Comparison of ENCODE assay signal across 8 cellular contexts in genomic region chr4:186037692-186038658, GRCh38. TPM values are rescaled to one million over a fixed set of nuclear protein-coding genes. Genes with fewer than 3 reads are reported as not detected.
A peak's percentile ranks its signal among the peaks of the same experiment; 100 is the strongest.
DNase-seq lines count a peak whose midpoint lies in the region; ATAC-seq, FAIRE-seq and TF ChIP-seq lines count a peak whose summit lies in the region.

No MANE protein-coding gene starts in this region.

- intact Hi-C loops in CD4-positive, alpha-beta T cell (cut with DNase I, micrococcal nuclease): loop anchor here in 1 of 2 experiments (5.0 kb wide), 1 partner anchor 396 kb away; no protein-coding TSS in a partner anchor

- no peak overlapping the region for H3K4me3 Mint-ChIP-seq in CD4-positive, alpha-beta T cell
- H3K4me3 Mint-ChIP-seq in brain: peak overlapping the region in 1 of 5 experiments; percentile 48

- peaks cover 8% of the 10 kb centered on the region for H3K27me3 ChIP-seq in CD4-positive, alpha-beta T cell (ENCODE audit: control insufficient read depth, insufficient read depth, low read length)

- no peaks in the 10 kb centered on the region for H3K4me1 Mint-ChIP-seq in CD4-positive, alpha-beta T cell (ENCODE audit: low read depth)
- H3K4me1 Mint-ChIP-seq in brain: no peaks in the 10 kb centered on the region

- peaks cover 32% of the 10 kb centered on the region for H3K27me3 Mint-ChIP-seq in CD4-positive, alpha-beta T cell
- peaks cover 11% of the 10 kb centered on the region for H3K27me3 Mint-ChIP-seq in brain

- no peaks in the 10 kb centered on the region for H3K9me3 ChIP-seq in CD4-positive, alpha-beta T cell (ENCODE audit: control insufficient read depth, low read length)

- peak; percentile 64 for TF ChIP-seq CTCF in CD4-positive, alpha-beta T cell (IDR thresholded peaks at IDR 0.05)
- peak; percentile 92 for TF ChIP-seq CTCF in brain (conservative IDR thresholded peaks at IDR 0.05)

- no peaks in the 10 kb centered on the region for H3K36me3 Mint-ChIP-seq in CD4-positive, alpha-beta T cell (ENCODE audit: low read depth)
- peaks cover 6% of the 10 kb centered on the region for H3K36me3 Mint-ChIP-seq in brain

- peak; percentile 44 for ATAC-seq in CD4-positive, alpha-beta T cell (ENCODE audit: poor library complexity)
- peak; percentile 78 for ATAC-seq in HG03342 (IDR thresholded peaks at IDR 0.05; ENCODE audit: unreplicated experiment)
- no peak for ATAC-seq in HG03139 (IDR thresholded peaks at IDR 0.05; ENCODE audit: unreplicated experiment)

- CTCF ChIA-PET in CD4-positive, alpha-beta T cell (lab: Charles Lee): no interaction called here

- peaks cover 4% of the 10 kb centered on the region for H3K9me3 Mint-ChIP-seq in CD4-positive, alpha-beta T cell
- H3K9me3 Mint-ChIP-seq in brain: peaks cover 17 to 38% (median 26%) of the 10 kb centered on the region in 5 experiments

- no peak overlapping the region for H3K27ac ChIP-seq in CD4-positive, alpha-beta T cell (ENCODE audit: low read depth, low read length)

- no peak overlapping the region for H3K27ac Mint-ChIP-seq in CD4-positive, alpha-beta T cell
- peak overlapping the region in 1 of 5 experiments; percentile 39 for H3K27ac Mint-ChIP-seq in brain

- POLR2A ChIA-PET in CD4-positive, alpha-beta T cell (lab: Charles Lee): no interaction called here

- DNase-seq in CD4-positive, alpha-beta T cell: no peak
- DNase-seq in GM18507 (ENCODE audit: extremely low spot score, insufficient read length, low read depth) (peak; percentile 54), NCI-H748 treated with DMSO at 0.1 percent for 48 hours (lab: John Stamatoyannopoulos, UW) (peak; percentile 52), iPS-NIHi11 (ENCODE audit: low spot score) (peak; percentile 78), smooth muscle cell of the brain vasculature (ENCODE audit: low read depth, low spot score) (peak; percentile 79)

- peak; percentile 80 for FAIRE-seq in GM18507 (lab: Jason Lieb, UNC)

RNA-seq across cellular contexts. Expression of gene TLR3, which starts 31.0 kb away (rescaled TPM):
- under 1 TPM; 0.28 to 0.47 TPM for total RNA-seq in CD4-positive, alpha-beta T cell
- polyA plus RNA-seq in brain (ENCODE audit: insufficient read depth, low read depth, low replicate concordance): 0.36 TPM

Comparison
In these comparisons a context has a peak if more than half of its experiments do, and no peak if none do; other contexts are left out.
1. DNase-seq: peak in GM18507 (single experiment), NCI-H748 treated with DMSO at 0.1 percent for 48 hours (single experiment), iPS-NIHi11 (single experiment) and smooth muscle cell of the brain vasculature (single experiment); none in CD4-positive, alpha-beta T cell (0 of 10).